1 cellular context compared by ENCODE assay signal in genomic region chr17:47946929-47947397, GRCh38.
TF ChIP-seq lines count a peak whose summit lies in the region.

No MANE protein-coding gene starts in this region.

TF ChIP-seq in HepG2, 621 proteins besides CTCF, POLR2A, EP300 and RAD21 (continues in another document):
- no peak for TF ChIP-seq ZNF264 (CRISPR knock-in tag; IDR thresholded peaks at IDR 0.05)
- no peak for TF ChIP-seq DNMT3B (CRISPR knock-in tag; conservative IDR thresholded peaks at IDR 0.05)
- peak; percentile 36; the same call in 1 of the 2 replicates for TF ChIP-seq JUND (CRISPR knock-in tag; IDR thresholded peaks at IDR 0.05)
- peak; percentile 83 for TF ChIP-seq NFYC (CRISPR knock-in tag; IDR thresholded peaks at IDR 0.05)
- TF ChIP-seq ZNF17 (CRISPR knock-in tag; IDR thresholded peaks at IDR 0.05) = no peak
- TF ChIP-seq HNRNPLL (IDR thresholded peaks at IDR 0.05; ENCODE audit: low read depth, low read length, poor library complexity, severe bottlenecking) = no peak
- 0 out of 2 replicates have a peak, but pooled peaks have one; percentile 25 for TF ChIP-seq ZBTB20 (CRISPR knock-in tag; IDR thresholded peaks at IDR 0.05; ENCODE audit: borderline replicate concordance, low read depth)
- no peak for TF ChIP-seq ZNF232 (CRISPR knock-in tag; IDR thresholded peaks at IDR 0.05; ENCODE audit: borderline replicate concordance)
- TF ChIP-seq ZNF577 (CRISPR knock-in tag; IDR thresholded peaks at IDR 0.05; ENCODE audit: borderline replicate concordance, low read depth) = no peak
- no peak for TF ChIP-seq SNAPC2 (CRISPR knock-in tag; IDR thresholded peaks at IDR 0.05)
- no peak for TF ChIP-seq ARNT (IDR thresholded peaks at IDR 0.05)
- no peak for TF ChIP-seq ZNF580 (CRISPR knock-in tag; IDR thresholded peaks at IDR 0.05; ENCODE audit: borderline replicate concordance, low read depth)
- no peak for TF ChIP-seq UBTF (CRISPR knock-in tag; IDR thresholded peaks at IDR 0.05)
- TF ChIP-seq NR2F6 (IDR thresholded peaks at IDR 0.05) = peak; percentile 13; the same call in 1 of the 2 replicates
- no peak for TF ChIP-seq NR2F6 (CRISPR knock-in tag; IDR thresholded peaks at IDR 0.05)
- TF ChIP-seq FOSL1 (CRISPR knock-in tag; IDR thresholded peaks at IDR 0.05; ENCODE audit: borderline replicate concordance) = no peak; the same call in 1 of the 2 replicates
- peak; percentile 60; the same call in 1 of the 2 replicates for TF ChIP-seq TFAP4 (IDR thresholded peaks at IDR 0.05; ENCODE audit: borderline replicate concordance, low read depth)
- no peak for TF ChIP-seq ZNF230 (CRISPR knock-in tag; IDR thresholded peaks at IDR 0.05)
- no peak for TF ChIP-seq ZNF557 (CRISPR knock-in tag; IDR thresholded peaks at IDR 0.05)
- no peak for TF ChIP-seq ZNF180 (CRISPR knock-in tag; IDR thresholded peaks at IDR 0.05; ENCODE audit: borderline replicate concordance, low read depth)
- TF ChIP-seq IRF9 (CRISPR knock-in tag; IDR thresholded peaks at IDR 0.05; ENCODE audit: borderline replicate concordance) = no peak
- TF ChIP-seq HMGXB4 (CRISPR knock-in tag; IDR thresholded peaks at IDR 0.05; ENCODE audit: borderline replicate concordance in 1 of 2, low read depth in 1 of 2) = peak in 1 of 2 experiments; percentile 70; a peak in 1 of 4 replicates
- TF ChIP-seq REPIN1 (CRISPR knock-in tag; IDR thresholded peaks at IDR 0.05; ENCODE audit: borderline replicate concordance, low read depth) = 0 out of 2 replicates have a peak, but pooled peaks have one; percentile 15
- no peak for TF ChIP-seq ETS1 (CRISPR knock-in tag; IDR thresholded peaks at IDR 0.05)
- 0 out of 2 replicates have a peak, but pooled peaks have one; percentile 26 for TF ChIP-seq PPARG (CRISPR knock-in tag; conservative IDR thresholded peaks at IDR 0.05)
- no peak for TF ChIP-seq ZNF589 (CRISPR knock-in tag; conservative IDR thresholded peaks at IDR 0.05)
- TF ChIP-seq CBX1 (IDR thresholded peaks at IDR 0.05; ENCODE audit: low read depth) = no peak
- TF ChIP-seq STAG1 (CRISPR knock-in tag; IDR thresholded peaks at IDR 0.05) = peak; percentile 17; the same call in 1 of the 2 replicates
- 0 out of 2 replicates have a peak, but pooled peaks have one; percentile 26 for TF ChIP-seq THAP11 (CRISPR knock-in tag; IDR thresholded peaks at IDR 0.05)
- TF ChIP-seq ZNF563 (CRISPR knock-in tag; IDR thresholded peaks at IDR 0.05) = no peak
- no peak for TF ChIP-seq ZFP41 (CRISPR knock-in tag; IDR thresholded peaks at IDR 0.05; ENCODE audit: borderline replicate concordance)
- TF ChIP-seq FOXM1 (CRISPR knock-in tag; IDR thresholded peaks at IDR 0.05) = no peak
- no peak for TF ChIP-seq ZNF326 (CRISPR knock-in tag; IDR thresholded peaks at IDR 0.05; ENCODE audit: borderline replicate concordance)
- TF ChIP-seq IRF2 (CRISPR knock-in tag; IDR thresholded peaks at IDR 0.05) = no peak
- no peak for TF ChIP-seq JUNB (CRISPR knock-in tag; IDR thresholded peaks at IDR 0.05; ENCODE audit: borderline replicate concordance)
- no peak for TF ChIP-seq ZNF362 (CRISPR knock-in tag; IDR thresholded peaks at IDR 0.05; ENCODE audit: borderline replicate concordance)
- no peak for TF ChIP-seq ZNF138 (CRISPR knock-in tag; IDR thresholded peaks at IDR 0.05; ENCODE audit: low read depth)
- no peak for TF ChIP-seq GLMP (CRISPR knock-in tag; IDR thresholded peaks at IDR 0.05; ENCODE audit: borderline replicate concordance)
- peak; percentile 62 for TF ChIP-seq CREB1 (IDR thresholded peaks at IDR 0.05)
- TF ChIP-seq CREB1 (CRISPR knock-in tag; IDR thresholded peaks at IDR 0.05) = peak; percentile 72
- TF ChIP-seq PHF20 (CRISPR knock-in tag; IDR thresholded peaks at IDR 0.05) = no peak
- no peak for TF ChIP-seq ZUFSP (CRISPR knock-in tag; IDR thresholded peaks at IDR 0.05; ENCODE audit: borderline replicate concordance)
- no peak for TF ChIP-seq CHD4 (IDR thresholded peaks at IDR 0.05; ENCODE audit: borderline replicate concordance, low read length)
- no peak for TF ChIP-seq SP140L (CRISPR knock-in tag; IDR thresholded peaks at IDR 0.05; ENCODE audit: borderline replicate concordance)
- TF ChIP-seq ZXDC (CRISPR knock-in tag; IDR thresholded peaks at IDR 0.05) = no peak
- peak; percentile 53; the same call in 1 of the 2 replicates for TF ChIP-seq HOMEZ (CRISPR knock-in tag; IDR thresholded peaks at IDR 0.05; ENCODE audit: low read depth)
- no peak for TF ChIP-seq ZBTB34 (CRISPR knock-in tag; IDR thresholded peaks at IDR 0.05)
- TF ChIP-seq ISL2 (CRISPR knock-in tag; IDR thresholded peaks at IDR 0.05) = no peak
- no peak for TF ChIP-seq MTF1 (CRISPR knock-in tag; IDR thresholded peaks at IDR 0.05)
- TF ChIP-seq BRD4 (CRISPR knock-in tag; IDR thresholded peaks at IDR 0.05) = no peak
- TF ChIP-seq ZNF782 (CRISPR knock-in tag; IDR thresholded peaks at IDR 0.05; ENCODE audit: borderline replicate concordance) = no peak
